In the genomic region with DNA sequence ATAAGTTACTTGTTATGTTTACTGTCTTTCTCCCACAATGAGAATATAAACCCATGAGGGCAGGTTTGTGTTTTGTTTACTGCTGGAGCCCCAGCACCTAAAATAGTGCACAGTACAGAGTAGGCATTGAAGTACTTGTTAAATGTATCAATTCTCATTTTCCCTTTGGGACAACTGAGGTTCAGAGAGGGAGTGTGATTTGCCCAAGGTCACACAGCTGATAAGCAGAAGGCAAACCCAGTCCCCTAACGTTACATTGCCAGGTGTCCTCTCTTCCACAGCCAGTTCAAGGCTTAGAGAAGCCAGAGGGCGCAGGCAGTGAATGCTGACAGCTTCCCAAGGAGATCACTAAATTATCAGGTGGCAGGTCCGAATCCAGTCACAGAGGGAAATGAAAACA, we compare ENCODE assay signal across 28 cellular contexts. TPM values are rescaled to one million over a fixed set of nuclear protein-coding genes. Genes with fewer than 3 reads are reported as not detected.
"Had no signal": no experiment of that assay in that cellular context is flagged by ENCODE, and none has a peak within 500 bp of the region (broad histone marks: within the 10 kb centered on the region; RNA-seq: fewer than 3 reads in every experiment).

No MANE protein-coding gene starts in this region.

- H3K27ac ChIP-seq: breast epithelium, gastrocnemius medialis, neural progenitor cell, psoas muscle, suprapubic skin, vagina, VCaP had no signal

- H3K27me3 Mint-ChIP-seq: memory B cell; stimulated activated naive CD8-positive, alpha-beta T cell treated with anti-CD3 and anti-CD28 coated beads, Interleukin-15, amount 100 ng/mL, for 72 hours; T-cell had no signal

- DNase-seq: activated CD4-positive, alpha-beta T cell treated with anti-CD3 and anti-CD28 coated beads for 1 hour; activated CD8-positive, alpha-beta memory T cell treated with anti-CD3 and anti-CD28 coated beads for 24 hours; activated naive CD4-positive, alpha-beta T cell treated with anti-CD3 and anti-CD28 coated beads for 36 hours; cerebellar nuclear complex; cortex of kidney; effector CD4-positive, alpha-beta T cell; gastrocnemius medialis; head of caudate nucleus; psoas muscle; stimulated activated CD4-positive, alpha-beta T cell treated with anti-CD3 and anti-CD28 coated beads, Interleukin-15, amount 100 ng/mL, for 24 hours; stimulated activated CD4-positive, alpha-beta T cell treated with anti-CD3 and anti-CD28 coated beads, Interleukin-2, amount 100 ng/mL, for 48 hours; stimulated activated naive CD8-positive, alpha-beta T cell treated with anti-CD3 and anti-CD28 coated beads, Interleukin-15, amount 100 ng/mL, for 72 hours; T-cell; trophoblast cell had no signal

- H3K27ac Mint-ChIP-seq: activated naive CD4-positive, alpha-beta T cell treated with anti-CD3 and anti-CD28 coated beads for 36 hours; memory B cell; T-cell had no signal

- H3K36me3 ChIP-seq: breast epithelium, neural progenitor cell had no signal

- H3K4me3 ChIP-seq: breast epithelium, gastrocnemius medialis, neural progenitor cell, psoas muscle, skin epidermis, suprapubic skin, vagina had no signal

- H3K4me3 Mint-ChIP-seq: activated naive CD4-positive, alpha-beta T cell treated with anti-CD3 and anti-CD28 coated beads for 36 hours; memory B cell; neural progenitor cell; stimulated activated naive CD8-positive, alpha-beta T cell treated with anti-CD3 and anti-CD28 coated beads, Interleukin-15, amount 100 ng/mL, for 72 hours; T-cell had no signal

- H3K4me1 ChIP-seq: breast epithelium, neural progenitor cell had no signal

- H3K4me1 Mint-ChIP-seq: neural progenitor cell had no signal

- H3K27me3 ChIP-seq: breast epithelium, gastrocnemius medialis, neural progenitor cell, suprapubic skin, vagina had no signal

- H3K9me3 Mint-ChIP-seq: activated naive CD4-positive, alpha-beta T cell treated with anti-CD3 and anti-CD28 coated beads for 36 hours; memory B cell; neural progenitor cell; stimulated activated naive CD8-positive, alpha-beta T cell treated with anti-CD3 and anti-CD28 coated beads, Interleukin-15, amount 100 ng/mL, for 72 hours; T-cell had no signal

- ATAC-seq: esophagus mucosa; gastrocnemius medialis; psoas muscle; right cardiac atrium; SK-N-SH treated with all-trans-retinoic acid at 6 μM for 48 hours; stimulated activated naive CD8-positive, alpha-beta T cell treated with anti-CD3 and anti-CD28 coated beads, Interleukin-15, amount 100 ng/mL, for 72 hours; T-cell had no signal

- H3K9me3 ChIP-seq: breast epithelium, gastrocnemius medialis, psoas muscle, suprapubic skin, vagina had no signal

RNA-seq across cellular contexts. Expression of a gene that starts 30.2 kb away (rescaled TPM):
- total RNA-seq: astrocyte, breast epithelium, esophagus mucosa, gastrocnemius medialis, liver, osteocyte, psoas muscle, right cardiac atrium, vagina had no signal
- polyA plus RNA-seq: keratinocyte had no signal
